ENCODE assay signal across 31 cellular contexts in genomic region chr20:34445177-34446065, GRCh38.
DNase-seq lines count a peak whose midpoint lies in the region; ATAC-seq, FAIRE-seq and TF ChIP-seq lines count a peak whose summit lies in the region.
"Had no signal": no experiment of that assay in that cellular context is flagged by ENCODE, and none has a peak within 500 bp of the region (broad histone marks: within the 10 kb centered on the region; RNA-seq: fewer than 3 reads in every experiment).

No MANE protein-coding gene starts in this region.

- H3F3A ChIP-seq in PC-9 (ENCODE audit: insufficient read depth, low read depth), result peaks cover 82% of the 10 kb centered on the region

- H3K36me3 ChIP-seq in PC-9 (ENCODE audit: low read depth), result peaks cover 63% of the 10 kb centered on the region
- H3K36me3 ChIP-seq: colonic mucosa had no signal

- H3K4me1 ChIP-seq in PC-9 (replicated peaks; ENCODE audit: insufficient read depth), result no peaks in the 10 kb centered on the region
- H3K4me1 ChIP-seq: body of pancreas, colonic mucosa, HAP-1, heart left ventricle, left ventricle myocardium inferior, tibial nerve had no signal

- peak overlapping the region; percentile 9; the same call in 1 of the 2 replicates for H3K27ac ChIP-seq in PC-9
- H3K27ac ChIP-seq: body of pancreas, colonic mucosa, heart left ventricle, left ventricle myocardium inferior, neutrophil had no signal

- no peaks in the 10 kb centered on the region for H3K4me1 Mint-ChIP-seq in osteocyte (ENCODE audit: unreplicated experiment)

- H3K4me3 Mint-ChIP-seq in osteocyte (ENCODE audit: unreplicated experiment), result no peak overlapping the region
- H3K4me3 Mint-ChIP-seq: activated CD4-positive, alpha-beta T cell treated with anti-CD3 and anti-CD28 coated beads for 36 hours; activated naive CD8-positive, alpha-beta T cell treated with anti-CD3 and anti-CD28 coated beads, Interleukin-2, amount 10 ng/mL, durations not matched to agents 7 days and 5 days; CD8-positive, alpha-beta T cell; T-cell had no signal

- intact Hi-C loops in PC-9 (cut with micrococcal nuclease; ENCODE audit: unreplicated experiment), result loop anchor here (5.0 kb wide), 1 partner anchor 33 kb away; no protein-coding TSS in a partner anchor

- POLR2A ChIA-PET in PC-9 (lab: Charles Lee; ENCODE audit: unreplicated experiment), result no interaction called here

- BruUV-seq in PC-9 (replicated peaks; lab: Mats Ljungman, UMichigan), result no TSS peak

- no peak overlapping the region for H3K4me3 ChIP-seq in PC-9
- H3K4me3 ChIP-seq: body of pancreas, colonic mucosa, GM12878, HAP-1, heart left ventricle, left ventricle myocardium inferior, mucosa of descending colon, smooth muscle cell, tibial nerve had no signal

- no peak overlapping the region for H3K4me2 ChIP-seq in PC-9
- H3K4me2 ChIP-seq: smooth muscle cell had no signal

- CTCF ChIA-PET in PC-9 (lab: Charles Lee), result interaction anchor here (1.5 kb wide), 1 partner anchor 133 kb away, joined by 5 read pairs; no protein-coding TSS in a partner anchor

- H3K79me2 ChIP-seq in PC-9 (ENCODE audit: low read depth), result 0 out of 2 replicates have a peak, but pooled peaks cover 4% of the 10 kb centered on the region

- DNase-seq in PC-9, result no peak
- DNase-seq in globus pallidus (ENCODE audit: low spot score), result peak; percentile 64
- DNase-seq in osteocyte (ENCODE audit: extremely low spot score, unreplicated experiment), result no peak
- DNase-seq in activated CD8-positive, alpha-beta memory T cell treated with anti-CD3 and anti-CD28 coated beads, Interleukin-2, amount 50 U/mL, for 48 hours, result no peak
- DNase-seq in foreskin melanocyte, result no peak
- no peak for DNase-seq in RCC 7860 (ENCODE audit: low spot score)
- DNase-seq: activated CD4-positive, alpha-beta T cell treated with anti-CD3 and anti-CD28 coated beads for 36 hours; activated naive CD8-positive, alpha-beta T cell treated with anti-CD3 and anti-CD28 coated beads, Interleukin-2, amount 10 ng/mL, durations not matched to agents 7 days and 5 days; body of pancreas; CD8-positive, alpha-beta T cell; colonic mucosa; DMS153; heart left ventricle; KG1; left ventricle myocardium inferior; mucosa of descending colon; NCI-H1092; NCI-H2029 treated with DMSO at 0.1 percent for 48 hours; NCI-H446; SIG-M5; stimulated activated CD4-positive, alpha-beta T cell treated with anti-CD3 and anti-CD28 coated beads, Interleukin-2, amount 100 ng/mL, for 48 hours; stimulated activated naive CD8-positive, alpha-beta T cell treated with anti-CD3 and anti-CD28 coated beads, Interleukin-15, Interleukin-2, amounts not matched to agents 100 U/mL and 50 U/mL, for 24 hours; T-cell had no signal

- no peaks in the 10 kb centered on the region for H3K27me3 Mint-ChIP-seq in osteocyte (ENCODE audit: unreplicated experiment)
- H3K27me3 Mint-ChIP-seq: activated CD4-positive, alpha-beta T cell treated with anti-CD3 and anti-CD28 coated beads for 36 hours; activated naive CD8-positive, alpha-beta T cell treated with anti-CD3 and anti-CD28 coated beads, Interleukin-2, amount 10 ng/mL, durations not matched to agents 7 days and 5 days; T-cell had no signal

- FAIRE-seq in G401.6 (lab: Jason Lieb, UNC), result peak; percentile 34
- FAIRE-seq in RCC 7860 (lab: Jason Lieb, UNC), result no peak
- FAIRE-seq: GM12878 had no signal

- peaks cover 63% of the 10 kb centered on the region for H3K36me3 Mint-ChIP-seq in osteocyte (ENCODE audit: unreplicated experiment)

- H3K27ac Mint-ChIP-seq in osteocyte (ENCODE audit: unreplicated experiment), result peak overlapping the region; percentile 4
- H3K27ac Mint-ChIP-seq: T-cell had no signal

- no peaks in the 10 kb centered on the region for H3K9me2 ChIP-seq in PC-9 (ENCODE audit: insufficient read depth)

- TF ChIP-seq CTCF in PC-9 (conservative IDR thresholded peaks at IDR 0.05) (no peak), osteocyte (IDR thresholded peaks at IDR 0.05) (no peak)

- H3K9me3 ChIP-seq in PC-9 (ENCODE audit: insufficient read depth, low read depth), result no peaks in the 10 kb centered on the region
- H3K9me3 ChIP-seq: body of pancreas, colonic mucosa, HAP-1, heart left ventricle, left ventricle myocardium inferior, mucosa of descending colon, neutrophil, tibial nerve had no signal

- peaks cover 25% of the 10 kb centered on the region for H4K20me1 ChIP-seq in PC-9 (ENCODE audit: insufficient read depth)

- no peaks in the 10 kb centered on the region for H3K9me3 Mint-ChIP-seq in osteocyte (ENCODE audit: unreplicated experiment)
- H3K9me3 Mint-ChIP-seq: activated naive CD8-positive, alpha-beta T cell treated with anti-CD3 and anti-CD28 coated beads, Interleukin-2, amount 10 ng/mL, durations not matched to agents 7 days and 5 days; activated T-helper 2 cell treated with anti-CD3 and anti-CD28 coated beads, Interferon-gamma antibody, Interleukin-2, Interleukin-4, amounts not matched to agents 10 μg/mL and 5 μg/mL and 100 μg/mL, durations not matched to agents 14 hours and 24 hours and 36 hours; CD8-positive, alpha-beta T cell; T-cell had no signal

- no peaks in the 10 kb centered on the region for H3K27me3 ChIP-seq in PC-9 (ENCODE audit: insufficient read depth, low read depth)
- H3K27me3 ChIP-seq: body of pancreas, colonic mucosa, heart left ventricle, neutrophil, tibial nerve had no signal

- H2AFZ ChIP-seq in PC-9, result no peak overlapping the region

- ATAC-seq in HG02840 (IDR thresholded peaks at IDR 0.05; ENCODE audit: low FRiP score, unreplicated experiment), result no peak
- ATAC-seq: activated CD4-positive, alpha-beta T cell treated with anti-CD3 and anti-CD28 coated beads for 36 hours; body of pancreas; CD8-positive, alpha-beta T cell; GM12878; heart left ventricle; mucosa of descending colon; stimulated activated naive CD8-positive, alpha-beta T cell treated with anti-CD3 and anti-CD28 coated beads, Interleukin-15, Interleukin-2, amounts not matched to agents 100 U/mL and 50 U/mL, for 24 hours; T-cell had no signal
